ENCODE assay signal across 9 cellular contexts in genomic region chr6:127120787-127121636, GRCh38. TPM values are rescaled to one million over a fixed set of nuclear protein-coding genes. Genes with fewer than 3 reads are reported as not detected.
DNase-seq lines count a peak whose midpoint lies in the region; ATAC-seq and TF ChIP-seq lines count a peak whose summit lies in the region.
"Had no signal": no experiment of that assay in that cellular context is flagged by ENCODE, and none has a peak within 500 bp of the region (broad histone marks: within the 10 kb centered on the region; RNA-seq: fewer than 3 reads in every experiment).

No MANE protein-coding gene starts in this region.

- H3K4me3 ChIP-seq in smooth muscle cell = peak overlapping the region; percentile 71

- H3K27me3 ChIP-seq in smooth muscle cell (ENCODE audit: low read depth) = peaks cover 5% of the 10 kb centered on the region

- H3K79me2 ChIP-seq in smooth muscle cell (ENCODE audit: low read depth) = peaks cover 74% of the 10 kb centered on the region

- DNase-seq in NCI-H2081 (lab: John Stamatoyannopoulos, UW) (peak; percentile 33 to 66), NCI-H2081 treated with DMSO at 0.1 percent for 48 hours (lab: John Stamatoyannopoulos, UW) (no peak), NCI-H146 treated with DMSO at 0.1 percent for 48 hours (lab: John Stamatoyannopoulos, UW; ENCODE audit: unreplicated experiment) (peak; percentile 77), T1000 (lab: John Stamatoyannopoulos, UW) (peak; percentile 54), T47D (ENCODE audit: low read depth in 1 of 2, low spot score in 1 of 2) (peak; percentile 56 to 72), iPS-NIHi7 (ENCODE audit: extremely low spot score) (peak; percentile 72), smooth muscle cell (lab: John Stamatoyannopoulos, UW; ENCODE audit: unreplicated experiment) (peak; percentile 37)

- WGBS in smooth muscle cell (ENCODE audit: low lambda C conversion rate) = 10% methylated on average over 35 of the region's 35 CpGs

- H3K4me1 ChIP-seq in smooth muscle cell (ENCODE audit: low read depth) = peaks cover 16% of the 10 kb centered on the region

- ATAC-seq in HG02884 (IDR thresholded peaks at IDR 0.05; ENCODE audit: unreplicated experiment) = peak; percentile 77

- H3F3A ChIP-seq in smooth muscle cell (ENCODE audit: low read depth) = no peaks in the 10 kb centered on the region

- TF ChIP-seq CTCF in smooth muscle cell (IDR thresholded peaks at IDR 0.05; ENCODE audit: borderline replicate concordance, insufficient read depth, poor library complexity, severe bottlenecking) = peak; percentile 91

- peak overlapping the region; percentile 13 for H3K27ac ChIP-seq in smooth muscle cell (ENCODE audit: low read depth)
- H3K27ac ChIP-seq: BLaER1 treated with 17β-estradiol and CSF1 and Interleukin-3, amounts not matched to agents 10 nM and 100 nM had no signal

- no peaks in the 10 kb centered on the region for H3K9me3 ChIP-seq in smooth muscle cell (replicated peaks; ENCODE audit: low read depth)
- H3K9me3 ChIP-seq: BLaER1 treated with 17β-estradiol and CSF1 and Interleukin-3, amounts not matched to agents 10 nM and 100 nM had no signal

- peak overlapping the region; percentile 92 for H3K4me2 ChIP-seq in smooth muscle cell

- peaks cover 37% of the 10 kb centered on the region for H4K20me1 ChIP-seq in smooth muscle cell (ENCODE audit: low read depth)

- peak overlapping the region; percentile 18 for H2AFZ ChIP-seq in smooth muscle cell (ENCODE audit: low read depth)

- in situ Hi-C loops in T47D (cut with HindIII; ENCODE audit: low pct_unique_long_range_greater_than_20kb, low sequenced_read_pairs) = no loop called here

- H3K9ac ChIP-seq in smooth muscle cell (ENCODE audit: low read depth) = peak overlapping the region; percentile 32
- H3K9ac ChIP-seq: BLaER1 treated with 17β-estradiol and CSF1 and Interleukin-3, amounts not matched to agents 10 nM and 100 nM had no signal

- H3K36me3 ChIP-seq in smooth muscle cell (ENCODE audit: low read depth) = no peaks in the 10 kb centered on the region
- H3K36me3 ChIP-seq: BLaER1 treated with 17β-estradiol and CSF1 and Interleukin-3, amounts not matched to agents 10 nM and 100 nM had no signal

RNA-seq across cellular contexts. Expression of gene RSPO3, which starts 2.5 kb away (rescaled TPM):
- total RNA-seq in smooth muscle cell = 21.7 and 28.8 TPM in 2 replicates
- 70.1 and 74.5 TPM in 2 replicates for polyA plus RNA-seq in smooth muscle cell
